Comparison of ENCODE assay signal across 8 cellular contexts in genomic region chr15:58934521-58934920, GRCh38. TPM values are rescaled to one million over a fixed set of nuclear protein-coding genes. Genes with fewer than 3 reads are reported as not detected.
A peak's percentile ranks its signal among the peaks of the same experiment; 100 is the strongest.
DNase-seq lines count a peak whose midpoint lies in the region; ATAC-seq and TF ChIP-seq lines count a peak whose summit lies in the region.

No MANE protein-coding gene starts in this region.

- TF ChIP-seq POLR2A in GM18505 (IDR thresholded peaks at IDR 0.05; ENCODE audit: borderline replicate concordance, extremely low read depth, insufficient read depth, insufficient read length) = no peak

- DNase-seq in HAP-1 (ENCODE audit: low spot score in 2 of 2) (peak; percentile 42 to 81), SJSA1 (ENCODE audit: low read depth in 1 of 2, low spot score in 2 of 2) (peak in 1 of 2 experiments; percentile 32), fibroblast of villous mesenchyme (ENCODE audit: low read depth) (peak; percentile 78), NCI-H526 treated with DMSO at 0.1 percent for 48 hours (lab: John Stamatoyannopoulos, UW) (no peak)

- in situ Hi-C loops in HAP-1 (cut with MboI; ENCODE audit: low sequenced_read_pairs) = no loop called here

- peak overlapping the region; percentile 88 for H3K4me3 ChIP-seq in HAP-1
- peak overlapping the region; percentile 95 for H3K4me3 ChIP-seq in SJSA1
- peak overlapping the region; percentile 75 for H3K4me3 ChIP-seq in fibroblast of villous mesenchyme (ENCODE audit: low read depth, low read length)
- peak overlapping the region; percentile 94 for H3K4me3 ChIP-seq in skeletal muscle satellite cell (ENCODE audit: low read length)

- no peak for TF ChIP-seq CTCF in fibroblast of villous mesenchyme (IDR thresholded peaks at IDR 0.05; ENCODE audit: insufficient read depth, low read depth, low read length)

- peak overlapping the region; percentile 85 for H3K4me2 ChIP-seq in skeletal muscle satellite cell (ENCODE audit: low read length)

- H3K9me3 ChIP-seq in HAP-1 (no peaks in the 10 kb centered on the region), SJSA1 (replicated peaks) (no peaks in the 10 kb centered on the region; the same call in 1 of the 2 replicates), skeletal muscle satellite cell (replicated peaks; ENCODE audit: low read length) (no peaks in the 10 kb centered on the region)

- ATAC-seq in GM18909 (IDR thresholded peaks at IDR 0.05; ENCODE audit: poor library complexity, unreplicated experiment) (no peak), GM18505 (IDR thresholded peaks at IDR 0.05; ENCODE audit: unreplicated experiment) (no peak), GM19397 (IDR thresholded peaks at IDR 0.05; ENCODE audit: unreplicated experiment) (no peak)

- H3K36me3 ChIP-seq in HAP-1 (replicated peaks) (no peaks in the 10 kb centered on the region), SJSA1 (peaks cover 16% of the 10 kb centered on the region), skeletal muscle satellite cell (ENCODE audit: insufficient read depth, low read length) (no peaks in the 10 kb centered on the region)

- H3K27ac ChIP-seq in SJSA1 = peak overlapping the region; percentile 94

- H3K4me1 ChIP-seq in HAP-1 (peaks cover 21% of the 10 kb centered on the region), SJSA1 (replicated peaks) (peaks cover 16% of the 10 kb centered on the region), skeletal muscle satellite cell (ENCODE audit: control insufficient read depth, insufficient read depth, low read length) (peaks cover 17% of the 10 kb centered on the region)

- H3K27me3 ChIP-seq in HAP-1 (ENCODE audit: low read depth) = no peaks in the 10 kb centered on the region
- no peaks in the 10 kb centered on the region for H3K27me3 ChIP-seq in SJSA1 (replicated peaks)
- no peaks in the 10 kb centered on the region for H3K27me3 ChIP-seq in skeletal muscle satellite cell (ENCODE audit: control insufficient read depth, insufficient read depth, low read length)

- H3K9ac ChIP-seq in skeletal muscle satellite cell (ENCODE audit: low read depth, low read length) = peak overlapping the region; percentile 98

RNA-seq across cellular contexts. Expression of gene SLTM, which starts 1.0 kb away (rescaled TPM):
- 60.6 and 71.9 TPM in 2 replicates for total RNA-seq in SJSA1 (2014; rRNA removed; shearing (Covaris generic))
- total RNA-seq in fibroblast of villous mesenchyme = 66.7 and 68.7 TPM in 2 replicates
- 45.6 and 46.1 TPM in 2 replicates for total RNA-seq in skeletal muscle satellite cell (2012; rRNA removed)

RNA-seq across cellular contexts. Expression of gene RNF111, which starts 52.9 kb away (rescaled TPM):
- 16.6 and 17.7 TPM in 2 replicates for total RNA-seq in SJSA1 (2014; rRNA removed; shearing (Covaris generic))
- total RNA-seq in fibroblast of villous mesenchyme = 24.5 and 35.0 TPM in 2 replicates
- 15.5 and 16.8 TPM in 2 replicates for total RNA-seq in skeletal muscle satellite cell (2012; rRNA removed)
